Comparison of ENCODE assay signal across 9 cellular contexts in genomic region chr19:38691938-38692457, GRCh38. TPM values are rescaled to one million over a fixed set of nuclear protein-coding genes. Genes with fewer than 3 reads are reported as not detected.
DNase-seq lines count a peak whose midpoint lies in the region; ATAC-seq and TF ChIP-seq lines count a peak whose summit lies in the region.
"Had no signal": no experiment of that assay in that cellular context is flagged by ENCODE, and none has a peak within 500 bp of the region (broad histone marks: within the 10 kb centered on the region; RNA-seq: fewer than 3 reads in every experiment).

No MANE protein-coding gene starts in this region.

- ATAC-seq in GM19463 (IDR thresholded peaks at IDR 0.05; ENCODE audit: unreplicated experiment) (no peak), GM18505 (IDR thresholded peaks at IDR 0.05; ENCODE audit: unreplicated experiment) (no peak), GM21786 (IDR thresholded peaks at IDR 0.05; ENCODE audit: unreplicated experiment) (no peak)

- H3K4me3 ChIP-seq in HFF-Myc (replicated peaks; ENCODE audit: low read depth, low read length) (no peak overlapping the region), breast epithelium (peak overlapping the region in 1 of 3 donors; percentile 15), kidney epithelial cell (ENCODE audit: low read depth, low read length) (no peak overlapping the region), stomach (no peak overlapping the region)

- DNase-seq in HFF-Myc (ENCODE audit: extremely low read depth, low read depth) (peak; percentile 69), breast epithelium (ENCODE audit: low spot score in 2 of 2) (peak in 1 of 2 donors; percentile 91), kidney epithelial cell (ENCODE audit: low read depth) (peak; percentile 84), stomach (no peak), OCI-M2 (lab: John Stamatoyannopoulos, UW; ENCODE audit: unreplicated experiment) (no peak)

- TF ChIP-seq POLR2A in breast epithelium (IDR thresholded peaks at IDR 0.05) = peak; percentile 13
- no peak for TF ChIP-seq POLR2A in stomach (IDR thresholded peaks at IDR 0.05)
- no peak for TF ChIP-seq POLR2A in GM18505 (IDR thresholded peaks at IDR 0.05; ENCODE audit: borderline replicate concordance, extremely low read depth, insufficient read depth, insufficient read length)

- H3K4me1 ChIP-seq in breast epithelium (peaks cover 16 to 26% of the 10 kb centered on the region in 2 donors), stomach (peaks cover 69 to 98% (median 83%) of the 10 kb centered on the region in 4 donors)

- TF ChIP-seq CTCF in HFF-Myc (IDR thresholded peaks at IDR 0.05; ENCODE audit: low read depth, low read length, missing control alignments) = no peak
- no peak for TF ChIP-seq CTCF in breast epithelium (IDR thresholded peaks at IDR 0.05)
- no peak for TF ChIP-seq CTCF in kidney epithelial cell (IDR thresholded peaks at IDR 0.05; ENCODE audit: insufficient read depth, low read length, poor library complexity, severe bottlenecking)
- TF ChIP-seq CTCF in stomach (IDR thresholded peaks at IDR 0.05) = no peak

- WGBS in stomach, 5 donors = 66 to 77% (median 72%) methylated on average over 15 of the region's 15 CpGs

- no peaks in the 10 kb centered on the region for H3K27me3 ChIP-seq in breast epithelium
- H3K27me3 ChIP-seq in kidney epithelial cell (ENCODE audit: control insufficient read depth, insufficient read depth, low read length) = no peaks in the 10 kb centered on the region
- no peaks in the 10 kb centered on the region for H3K27me3 ChIP-seq in stomach

- peak overlapping the region; percentile 96 to 99 for H3K27ac ChIP-seq in breast epithelium
- H3K27ac ChIP-seq in stomach = peak overlapping the region; percentile 49 to 96 (median 92)

- intact Hi-C loops in breast epithelium (cut with DNase I; ENCODE audit: low total_unique reads) = no loop called here
- intact Hi-C loops in stomach (cut with DNase I; ENCODE audit: low total_unique reads) = no loop called here

- peak; percentile 86 for TF ChIP-seq EP300 in stomach (IDR thresholded peaks at IDR 0.05)

- no peaks in the 10 kb centered on the region for H3K9me3 ChIP-seq in breast epithelium
- H3K9me3 ChIP-seq in stomach = no peaks in the 10 kb centered on the region

- H3K36me3 ChIP-seq in breast epithelium (no peaks in the 10 kb centered on the region), kidney epithelial cell (ENCODE audit: control insufficient read depth, insufficient read depth, low read length) (no peaks in the 10 kb centered on the region), stomach (peaks cover 5 to 50% (median 24%) of the 10 kb centered on the region in 4 donors)

RNA-seq across cellular contexts. Expression of gene ACTN4, which starts 44.5 kb away (rescaled TPM):
- total RNA-seq in breast epithelium = 100 to 1,000 TPM; 182 to 296 (median 269) TPM
- total RNA-seq in kidney epithelial cell = 821 and 971 TPM in 2 replicates
- total RNA-seq in stomach = 100 to 1,000 TPM; 254 to 343 (median 319) TPM
- polyA plus RNA-seq in stomach = 10 to 100 TPM; 55.3 to 87.2 (median 75.0) TPM

RNA-seq across cellular contexts. Expression of gene CAPN12, which starts 52.3 kb away (rescaled TPM):
- total RNA-seq in breast epithelium (1 to 10 TPM in 2 of 3 donors, under 1 TPM in 1; 0.16 to 9.2 (median 4.1) TPM), kidney epithelial cell (0.68 and 1.3 TPM in 2 replicates), stomach (10 to 100 TPM in 1 of 5 donors, 1 to 10 TPM in 4; 1.2 to 33.3 (median 4.8) TPM)
- polyA plus RNA-seq in stomach = 10 to 100 TPM in 2 of 3 donors, 1 to 10 TPM in 1; 3.4 to 16.9 (median 16.3) TPM
- total RNA-seq: SK-MEL-5 had no signal

Comparison
In these comparisons a context has a peak if more than half of its experiments do, and no peak if none do; other contexts are left out.
1. DNase-seq: peak in HFF-Myc (single experiment) and kidney epithelial cell (single experiment); none in stomach (single experiment) and OCI-M2 (single experiment).